In the genomic region with DNA sequence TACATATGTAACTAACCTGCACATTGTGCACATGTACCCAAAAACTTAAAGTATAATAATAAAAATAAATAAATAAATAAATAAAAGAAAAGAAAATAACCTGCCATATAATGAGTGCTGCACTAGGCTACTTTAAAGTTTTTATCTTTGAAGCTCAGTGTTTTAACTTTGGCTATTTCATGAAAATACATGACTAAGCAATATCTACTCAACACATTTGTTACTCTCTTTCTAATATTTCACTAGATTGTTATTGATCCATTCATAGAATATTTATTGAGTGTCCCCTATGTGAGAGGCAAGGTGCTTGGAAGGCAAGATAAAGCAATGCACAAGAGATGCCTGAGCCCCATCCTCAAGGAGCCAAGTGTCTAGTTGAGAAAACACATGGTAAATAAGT, we compare ENCODE assay signal across 31 cellular contexts.
"Had no signal": no experiment of that assay in that cellular context is flagged by ENCODE, and none has a peak within 500 bp of the region (broad histone marks: within the 10 kb centered on the region; RNA-seq: fewer than 3 reads in every experiment).

No MANE protein-coding gene starts in this region.

- H3K4me1 ChIP-seq: neural progenitor cell, parathyroid adenoma, psoas muscle, suprapubic skin, testis, tibial artery, transverse colon, upper lobe of right lung, uterus had no signal

- H3K4me2 ChIP-seq: neural progenitor cell, smooth muscle cell had no signal

- ATAC-seq: natural killer cell; psoas muscle; right cardiac atrium; sciatic nerve; stimulated activated memory B cell treated with anti-CD40 and anti-IgM and Interleukin-4, amounts not matched to agents 10 μg/mL and 1 μg/mL and 100 μg/mL, for 72 hours; stimulated activated naive CD8-positive, alpha-beta T cell treated with anti-CD3 and anti-CD28 coated beads, Interleukin-15, amount 100 ng/mL, for 72 hours; stimulated activated naive CD8-positive, alpha-beta T cell treated with anti-CD3 and anti-CD28 coated beads, Interleukin-15, Interleukin-2, amounts not matched to agents 100 U/mL and 50 U/mL, for 24 hours; upper lobe of right lung had no signal

- H3K4me1 Mint-ChIP-seq: natural killer cell; stimulated activated memory B cell treated with anti-CD40 and anti-IgM and Interleukin-4, amounts not matched to agents 10 μg/mL and 1 μg/mL and 100 μg/mL, for 72 hours; stimulated activated naive CD8-positive, alpha-beta T cell treated with anti-CD3 and anti-CD28 coated beads, Interleukin-15, amount 100 ng/mL, for 72 hours had no signal

- H3K36me3 Mint-ChIP-seq: natural killer cell; stimulated activated memory B cell treated with anti-CD40 and anti-IgM and Interleukin-4, amounts not matched to agents 10 μg/mL and 1 μg/mL and 100 μg/mL, for 72 hours; type B pancreatic cell had no signal

- H3K36me3 ChIP-seq: neural progenitor cell, ovary, spleen, suprapubic skin, tibial artery, transverse colon, upper lobe of right lung, uterus had no signal

- H3K9me3 ChIP-seq: ovary, psoas muscle, spleen, suprapubic skin, testis, tibial artery, transverse colon, upper lobe of right lung, uterus had no signal

- H3K9me3 Mint-ChIP-seq: nephron; stimulated activated naive CD8-positive, alpha-beta T cell treated with anti-CD3 and anti-CD28 coated beads, Interleukin-15, amount 100 ng/mL, for 72 hours; type B pancreatic cell had no signal

- DNase-seq: natural killer cell; occipital lobe; ovary; posterior cingulate gyrus; psoas muscle; right cardiac atrium; spleen; stimulated activated CD4-positive, alpha-beta T cell treated with anti-CD3 and anti-CD28 coated beads, Interleukin-12 subunit alpha, Interleukin-12 subunit beta, amount 100 ng/mL, for 4 hours; stimulated activated CD4-positive, alpha-beta T cell treated with anti-CD3 and anti-CD28 coated beads, Interleukin-1b, Interleukin-23, amount 100 ng/mL, for 48 hours; stimulated activated CD4-positive, alpha-beta T cell treated with anti-CD3 and anti-CD28 coated beads, Interleukin-4, amount 100 ng/mL, for 1 hour; stimulated activated CD4-positive, alpha-beta T cell treated with anti-CD3 and anti-CD28 coated beads, Interleukin-4, amount 100 ng/mL, for 4 hours; stimulated activated CD8-positive, alpha-beta memory T cell treated with anti-CD3 and anti-CD28 coated beads, Interleukin-4, amount 100 ng/mL, for 48 hours; stimulated activated naive CD4-positive, alpha-beta T cell; stimulated activated naive CD8-positive, alpha-beta T cell treated with anti-CD3 and anti-CD28 coated beads, Interleukin-15, amount 100 ng/mL, for 72 hours; stimulated activated naive CD8-positive, alpha-beta T cell treated with anti-CD3 and anti-CD28 coated beads, Interleukin-15, Interleukin-2, amounts not matched to agents 100 U/mL and 50 U/mL, for 24 hours; substantia nigra; testis; tibial artery; transverse colon; upper lobe of right lung; uterus had no signal

- H3K27me3 ChIP-seq: neural progenitor cell, ovary, spleen, suprapubic skin, testis, tibial artery, transverse colon, upper lobe of right lung, uterus had no signal

- H3K4me3 ChIP-seq: neural progenitor cell, ovary, psoas muscle, skin epidermis, smooth muscle cell, spleen, suprapubic skin, testis, tibial artery, transverse colon, upper lobe of right lung, uterus had no signal

- H3K27ac Mint-ChIP-seq: natural killer cell; nephron; neural progenitor cell; progenitor cell of endocrine pancreas; stimulated activated memory B cell treated with anti-CD40 and anti-IgM and Interleukin-4, amounts not matched to agents 10 μg/mL and 1 μg/mL and 100 μg/mL, for 72 hours; stimulated activated naive CD8-positive, alpha-beta T cell treated with anti-CD3 and anti-CD28 coated beads, Interleukin-15, amount 100 ng/mL, for 72 hours; type B pancreatic cell had no signal

- H3K27ac ChIP-seq: neural progenitor cell, ovary, parathyroid adenoma, psoas muscle, skin epidermis, spleen, suprapubic skin, testis, tibial artery, transverse colon, upper lobe of right lung, uterus had no signal

- H3K27me3 Mint-ChIP-seq: progenitor cell of endocrine pancreas; stimulated activated memory B cell treated with anti-CD40 and anti-IgM and Interleukin-4, amounts not matched to agents 10 μg/mL and 1 μg/mL and 100 μg/mL, for 72 hours; stimulated activated naive CD8-positive, alpha-beta T cell treated with anti-CD3 and anti-CD28 coated beads, Interleukin-15, amount 100 ng/mL, for 72 hours had no signal

- H3K9ac ChIP-seq: neural progenitor cell, parathyroid adenoma had no signal

- H2AFZ ChIP-seq: neural progenitor cell, parathyroid adenoma had no signal

- H3K79me2 ChIP-seq: parathyroid adenoma had no signal

- H3K4me3 Mint-ChIP-seq: natural killer cell; nephron; neural progenitor cell; stimulated activated memory B cell treated with anti-CD40 and anti-IgM and Interleukin-4, amounts not matched to agents 10 μg/mL and 1 μg/mL and 100 μg/mL, for 72 hours; stimulated activated naive CD8-positive, alpha-beta T cell treated with anti-CD3 and anti-CD28 coated beads, Interleukin-15, amount 100 ng/mL, for 72 hours; type B pancreatic cell had no signal
